Comparison of ENCODE assay signal across 8 cellular contexts in the genomic region with DNA sequence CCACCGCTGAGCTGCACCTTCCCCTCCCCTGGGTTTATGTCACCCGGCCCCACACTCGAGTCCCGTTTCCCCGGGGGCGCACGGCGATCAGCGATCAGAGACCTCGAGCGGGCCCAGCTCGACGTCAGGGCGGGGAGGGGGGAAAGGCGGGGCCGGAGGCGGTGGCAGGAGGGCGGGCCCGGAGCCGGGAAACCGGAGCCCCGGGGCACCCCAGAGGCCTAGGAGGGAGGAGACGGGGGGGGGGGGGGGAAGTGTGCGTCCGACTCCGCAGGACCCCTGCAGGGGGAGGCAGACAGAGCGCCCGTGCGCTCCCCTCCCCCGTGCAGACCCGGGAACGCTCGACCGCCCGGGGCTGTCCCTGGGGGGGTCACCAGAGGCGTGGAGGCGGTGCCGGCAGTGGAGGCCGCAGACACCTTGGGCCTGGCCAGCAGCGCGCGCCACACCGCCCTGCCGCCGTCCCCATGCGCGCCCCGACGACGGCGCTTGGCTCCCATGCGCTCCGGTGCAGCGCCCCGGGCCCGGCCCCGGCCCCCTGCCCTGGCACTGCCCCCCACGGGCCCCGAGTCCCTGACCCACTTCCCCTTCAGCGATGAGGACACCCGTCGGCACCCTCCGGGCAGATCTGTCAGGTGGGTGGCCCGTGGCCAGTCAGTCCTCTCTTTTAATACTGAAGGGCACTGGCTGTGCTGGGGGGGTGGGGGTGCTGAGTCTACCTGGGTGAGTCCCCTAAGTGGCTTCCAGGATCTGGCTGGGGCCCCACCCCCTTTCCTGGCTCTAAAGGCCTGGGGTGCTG. TPM values are rescaled to one million over a fixed set of nuclear protein-coding genes. Genes with fewer than 3 reads are reported as not detected.
DNase-seq lines count a peak whose midpoint lies in the region; ATAC-seq and TF ChIP-seq lines count a peak whose summit lies in the region.

No MANE protein-coding gene starts in this region.

- H3K27ac ChIP-seq in heart left ventricle, result peak overlapping the region in 11 of 12 donors; percentile 43 to 84 (median 66)
- peak overlapping the region; percentile 42 to 77 (median 64) for H3K27ac ChIP-seq in sigmoid colon

- peak; percentile 55 for DNase-seq in EL
- peak; percentile 76 for DNase-seq in OCI-M1 (lab: John Stamatoyannopoulos, UW)
- DNase-seq in activated gamma-delta T cell treated with Interleukin-2 at 50 U/mL for 16 hours, result peak; percentile 65
- peak; percentile 68 to 89 (median 78) for DNase-seq in heart left ventricle
- DNase-seq in sigmoid colon, result peak; percentile 82
- no peak for DNase-seq in GOT3 (lab: John Stamatoyannopoulos, UW)

- peak; percentile 17 to 72 (median 70) for ATAC-seq in heart left ventricle
- no peak for ATAC-seq in HG03520 (IDR thresholded peaks at IDR 0.05; ENCODE audit: unreplicated experiment)
- no peak for ATAC-seq in HG03342 (IDR thresholded peaks at IDR 0.05; ENCODE audit: unreplicated experiment)

- peak in 1 of 12 donors; percentile 12 for TF ChIP-seq CTCF in heart left ventricle (IDR thresholded peaks at IDR 0.05)
- no peak for TF ChIP-seq CTCF in sigmoid colon (IDR thresholded peaks at IDR 0.05)

- H3K27me3 ChIP-seq in heart left ventricle (peaks cover 0 to 9% (median 0%) of the 10 kb centered on the region in 9 donors), sigmoid colon (no peaks in the 10 kb centered on the region)

- H3K4me3 ChIP-seq in heart left ventricle, result peak overlapping the region; percentile 52 to 94 (median 70)
- peak overlapping the region; percentile 48 to 71 (median 70) for H3K4me3 ChIP-seq in sigmoid colon

- WGBS in heart left ventricle, 4 donors, result 2 to 3% (median 3%) methylated on average over 30 to 64 of the region's 64 CpGs
- WGBS in sigmoid colon, 2 donors, result 2% methylated on average over 62 to 64 of the region's 64 CpGs

- H3K9me3 ChIP-seq in heart left ventricle, result no peaks in the 10 kb centered on the region
- H3K9me3 ChIP-seq in sigmoid colon, result no peaks in the 10 kb centered on the region

- peak in 1 of 2 donors; percentile 18 for TF ChIP-seq POLR2A in heart left ventricle (IDR thresholded peaks at IDR 0.05)
- no peak for TF ChIP-seq POLR2A in sigmoid colon (IDR thresholded peaks at IDR 0.05)

- H3K36me3 ChIP-seq in heart left ventricle (no peaks in the 10 kb centered on the region), sigmoid colon (no peaks in the 10 kb centered on the region)

- TF ChIP-seq EP300 in sigmoid colon (IDR thresholded peaks at IDR 0.05), result no peak

- intact Hi-C loops in heart left ventricle (cut with DNase I), result no loop called here
- intact Hi-C loops in sigmoid colon (cut with DNase I), result loop anchor here (5.0 kb wide), 1 partner anchor 45 kb away; no protein-coding TSS in a partner anchor

- H3K4me1 ChIP-seq in heart left ventricle, result peaks cover 0 to 48% (median 20%) of the 10 kb centered on the region in 12 donors
- peaks cover 0 to 29% (median 26%) of the 10 kb centered on the region in 4 donors for H3K4me1 ChIP-seq in sigmoid colon

RNA-seq across cellular contexts. Expression of gene PDE4A, which starts 11.8 kb away (rescaled TPM):
- total RNA-seq in heart left ventricle (10 to 100 TPM in 8 of 9 donors, 1 to 10 TPM in 1; 9.3 to 33.3 (median 17.3) TPM), sigmoid colon (10 to 100 TPM in 3 of 4 donors, 1 to 10 TPM in 1; 7.6 to 14.7 (median 12.9) TPM)
- polyA plus RNA-seq in heart left ventricle (10 to 100 TPM in 1 of 2 donors, 1 to 10 TPM in 1; 5.2 to 11.2 TPM), sigmoid colon (1 to 10 TPM; 4.2 to 7.2 (median 6.2) TPM)

RNA-seq across cellular contexts. Expression of gene CDC37, which starts 28.8 kb away (rescaled TPM):
- total RNA-seq in heart left ventricle, result 100 to 1,000 TPM; 108 to 189 (median 138) TPM
- 100 to 1,000 TPM; 199 to 282 TPM for polyA plus RNA-seq in heart left ventricle
- 100 to 1,000 TPM; 106 to 144 (median 118) TPM for total RNA-seq in sigmoid colon
- 100 to 1,000 TPM; 129 to 294 (median 146) TPM for polyA plus RNA-seq in sigmoid colon

RNA-seq across cellular contexts. Expression of gene TYK2, which starts 51.8 kb away (rescaled TPM):
- total RNA-seq in heart left ventricle, result 10 to 100 TPM; 37.7 to 86.3 (median 55.3) TPM
- 100 to 1,000 TPM in 1 of 2 donors, 10 to 100 TPM in 1; 71.7 to 100 TPM for polyA plus RNA-seq in heart left ventricle
- 100 to 1,000 TPM in 1 of 4 donors, 10 to 100 TPM in 3; 36.7 to 125 (median 50.3) TPM for total RNA-seq in sigmoid colon
- polyA plus RNA-seq in sigmoid colon, result 100 to 1,000 TPM in 1 of 3 donors, 10 to 100 TPM in 2; 35.6 to 117 (median 38.4) TPM

Comparison
In these comparisons a context has a peak if more than half of its experiments do, and no peak if none do; other contexts are left out.
1. ATAC-seq: peak in heart left ventricle (4 of 4); none in HG03520 (single experiment) and HG03342 (single experiment).